8 cellular contexts compared by ENCODE assay signal in the genomic region with DNA sequence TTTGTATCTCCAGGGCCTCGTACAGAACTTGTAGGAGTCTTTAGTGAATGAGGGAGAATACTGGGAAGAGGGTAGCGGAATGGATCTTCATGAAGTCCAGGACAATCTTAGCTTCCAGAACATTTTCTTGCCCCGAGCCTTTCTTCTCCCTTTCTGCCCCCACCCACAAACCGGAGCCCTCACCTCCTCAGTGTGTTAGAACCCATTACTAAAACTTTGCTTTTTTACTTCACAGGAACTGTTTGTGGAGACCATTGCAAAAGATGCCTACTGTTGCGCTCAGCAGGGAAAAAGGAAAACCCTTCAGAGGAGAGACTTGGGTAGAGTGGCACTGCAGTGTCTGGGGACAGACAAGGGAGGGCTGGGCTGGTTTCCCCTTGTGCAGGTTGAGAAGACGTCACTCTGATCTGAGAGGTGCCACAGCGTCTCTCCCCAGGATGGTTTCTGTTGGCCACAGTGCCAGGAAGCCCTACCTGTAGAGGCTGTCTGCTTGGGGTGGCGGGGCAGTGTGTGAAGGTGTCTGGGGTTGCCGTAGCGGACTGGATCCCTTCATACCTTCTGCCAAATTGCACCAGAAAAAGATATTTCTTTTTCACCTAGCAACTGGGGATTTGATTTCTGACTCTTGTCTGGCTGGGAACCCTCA. TPM values are rescaled to one million over a fixed set of nuclear protein-coding genes. Genes with fewer than 3 reads are reported as not detected.
DNase-seq lines count a peak whose midpoint lies in the region; ATAC-seq and TF ChIP-seq lines count a peak whose summit lies in the region.

No MANE protein-coding gene starts in this region.

- H3K27ac ChIP-seq in thyroid gland: peak overlapping the region in 1 of 3 donors; percentile 76

- H3K27ac Mint-ChIP-seq in activated naive CD8-positive, alpha-beta T cell treated with anti-CD3 and anti-CD28 coated beads for 36 hours: peak overlapping the region; percentile 85

- H3K27me3 ChIP-seq in kidney epithelial cell (ENCODE audit: control insufficient read depth, insufficient read depth, low read length) (no peaks in the 10 kb centered on the region), thyroid gland (no peaks in the 10 kb centered on the region)

- intact Hi-C loops in thyroid gland (cut with DNase I): no loop called here

- peaks cover 46% of the 10 kb centered on the region for H3K4me1 Mint-ChIP-seq in activated naive CD8-positive, alpha-beta T cell treated with anti-CD3 and anti-CD28 coated beads for 36 hours

- peak overlapping the region; percentile 79 for H3K4me3 Mint-ChIP-seq in activated naive CD8-positive, alpha-beta T cell treated with anti-CD3 and anti-CD28 coated beads for 36 hours

- ATAC-seq in activated CD4-positive, CD25-positive, alpha-beta regulatory T cell treated with anti-CD3 and anti-CD28 coated beads, Interleukin-2, amount 50 U/mL, for 24 hours: no peak

- H3K4me3 ChIP-seq in kidney epithelial cell (ENCODE audit: low read depth, low read length): peak overlapping the region; percentile 64
- H3K4me3 ChIP-seq in thyroid gland (replicated peaks in 1 of 3): peak overlapping the region in 2 of 3 donors; percentile 33 to 56

- no peaks in the 10 kb centered on the region for H3K27me3 Mint-ChIP-seq in activated naive CD8-positive, alpha-beta T cell treated with anti-CD3 and anti-CD28 coated beads for 36 hours

- H3K4me1 ChIP-seq in thyroid gland: peaks cover 7% of the 10 kb centered on the region in 2 donors

- peaks cover 76% of the 10 kb centered on the region for H3K36me3 Mint-ChIP-seq in activated naive CD8-positive, alpha-beta T cell treated with anti-CD3 and anti-CD28 coated beads for 36 hours

- peak; percentile 9 for DNase-seq in activated gamma-delta T cell (lab: John Stamatoyannopoulos, UW)
- no peak for DNase-seq in activated gamma-delta T cell treated with Interleukin-2 at 50 U/mL for 16 hours
- no peak for DNase-seq in activated naive CD8-positive, alpha-beta T cell treated with anti-CD3 and anti-CD28 coated beads for 36 hours
- DNase-seq in kidney epithelial cell (ENCODE audit: low read depth): no peak
- peak in 1 of 2 donors; percentile 6 for DNase-seq in thyroid gland
- DNase-seq in NCI-H1417 treated with DMSO at 0.1 percent for 48 hours (lab: John Stamatoyannopoulos, UW): no peak
- no peak for DNase-seq in GM19240 (ENCODE audit: insufficient read length, low spot score)

- H3K36me3 ChIP-seq in kidney epithelial cell (ENCODE audit: control insufficient read depth, insufficient read depth, low read length): no peaks in the 10 kb centered on the region
- H3K36me3 ChIP-seq in thyroid gland: no peaks in the 10 kb centered on the region

- TF ChIP-seq CTCF in kidney epithelial cell (IDR thresholded peaks at IDR 0.05; ENCODE audit: insufficient read depth, low read length, poor library complexity, severe bottlenecking) (no peak), thyroid gland (IDR thresholded peaks at IDR 0.05) (no peak)

- no peak for TF ChIP-seq POLR2A in thyroid gland (IDR thresholded peaks at IDR 0.05)

- 84 to 87% methylated on average over 9 to 10 of the region's 10 CpGs for WGBS in thyroid gland, 2 donors

- no peaks in the 10 kb centered on the region for H3K9me3 ChIP-seq in thyroid gland

- H3K9me3 Mint-ChIP-seq in activated naive CD8-positive, alpha-beta T cell treated with anti-CD3 and anti-CD28 coated beads for 36 hours: peaks cover 16% of the 10 kb centered on the region

RNA-seq across cellular contexts. Expression of gene POLE4, which starts 0.8 kb away (rescaled TPM):
- total RNA-seq in activated naive CD8-positive, alpha-beta T cell treated with anti-CD3 and anti-CD28 coated beads for 36 hours: 10 to 100 TPM; 56.0 to 59.9 TPM
- total RNA-seq in kidney epithelial cell (15.4 and 18.3 TPM in 2 replicates), thyroid gland (10 to 100 TPM; 18.1 to 37.6 (median 26.6) TPM)
